27 cellular contexts compared by ENCODE assay signal in genomic region chr17:20925091-20925490, GRCh38.
DNase-seq lines count a peak whose midpoint lies in the region; ATAC-seq, FAIRE-seq and TF ChIP-seq lines count a peak whose summit lies in the region.
"Had no signal": no experiment of that assay in that cellular context is flagged by ENCODE, and none has a peak within 500 bp of the region (broad histone marks: within the 10 kb centered on the region; RNA-seq: fewer than 3 reads in every experiment).

No MANE protein-coding gene starts in this region.

- H3K27me3 ChIP-seq in left ventricle myocardium inferior (ENCODE audit: low read depth) (no peaks in the 10 kb centered on the region), right cardiac atrium (ENCODE audit: control insufficient read depth, insufficient read depth) (no peaks in the 10 kb centered on the region), bronchial epithelial cell (ENCODE audit: control insufficient read depth, insufficient read depth, low read length) (no peaks in the 10 kb centered on the region), colonic mucosa (no peaks in the 10 kb centered on the region)
- H3K27me3 ChIP-seq: stomach, tibial nerve had no signal

- H3K9me3 ChIP-seq in left ventricle myocardium inferior (replicated peaks) (no peaks in the 10 kb centered on the region), right cardiac atrium (ENCODE audit: control insufficient read depth, low read length) (no peaks in the 10 kb centered on the region), colonic mucosa (no peaks in the 10 kb centered on the region)
- H3K9me3 ChIP-seq: mucosa of descending colon, stomach, tibial nerve had no signal

- no peak for TF ChIP-seq CTCF in left ventricle myocardium inferior (IDR thresholded peaks at IDR 0.05; ENCODE audit: borderline replicate concordance)
- no peak for TF ChIP-seq CTCF in bronchial epithelial cell (IDR thresholded peaks at IDR 0.05; ENCODE audit: insufficient read depth, low read length, severe bottlenecking)
- no peak for TF ChIP-seq CTCF in foreskin fibroblast (IDR thresholded peaks at IDR 0.05; ENCODE audit: low read depth, low read length)
- no peak for TF ChIP-seq CTCF in colonic mucosa (IDR thresholded peaks at IDR 0.05)

- H3K4me1 ChIP-seq in left ventricle myocardium inferior (peaks cover 10% of the 10 kb centered on the region), right cardiac atrium (ENCODE audit: control insufficient read depth, insufficient read depth, low read length) (no peaks in the 10 kb centered on the region), colonic mucosa (no peaks in the 10 kb centered on the region)
- H3K4me1 ChIP-seq: stomach had no signal

- no peak for FAIRE-seq in bronchial epithelial cell (lab: Jason Lieb, UNC)
- FAIRE-seq: islet of Langerhans had no signal

- no peak overlapping the region for H3K4me3 ChIP-seq in left ventricle myocardium inferior
- no peak overlapping the region for H3K4me3 ChIP-seq in right cardiac atrium (ENCODE audit: low read length)
- H3K4me3 ChIP-seq in bronchial epithelial cell (ENCODE audit: low read depth, low read length), result no peak overlapping the region
- H3K4me3 ChIP-seq in foreskin fibroblast (ENCODE audit: low read depth in 1 of 2, low read length in 2 of 2), result no peak overlapping the region
- H3K4me3 ChIP-seq in colonic mucosa, result no peak overlapping the region
- H3K4me3 ChIP-seq: mucosa of descending colon, stomach, tibial nerve had no signal

- ATAC-seq in right cardiac atrium (no peak), GM19455 (IDR thresholded peaks at IDR 0.05; ENCODE audit: unreplicated experiment) (no peak)
- ATAC-seq: CD8-positive, alpha-beta T cell; mucosa of descending colon; sciatic nerve; WTC11 had no signal

- no peaks in the 10 kb centered on the region for H3K36me3 ChIP-seq in left ventricle myocardium inferior
- H3K36me3 ChIP-seq in bronchial epithelial cell (ENCODE audit: control insufficient read depth, insufficient read depth, low read length), result no peaks in the 10 kb centered on the region
- H3K36me3 ChIP-seq in colonic mucosa, result no peaks in the 10 kb centered on the region
- H3K36me3 ChIP-seq: stomach, tibial nerve had no signal

- H3K9ac ChIP-seq in colonic mucosa (ENCODE audit: low read depth in 2 of 2, low read length in 2 of 2), result no peak overlapping the region

- DNase-seq in left ventricle myocardium inferior, result no peak
- DNase-seq in right cardiac atrium, result no peak
- DNase-seq in bronchial epithelial cell (ENCODE audit: low read depth), result peak; percentile 70
- DNase-seq in foreskin fibroblast, result peak; percentile 34 to 71
- no peak for DNase-seq in cerebellar cortex (ENCODE audit: low spot score)
- DNase-seq in colonic mucosa, result no peak
- DNase-seq in activated CD4-positive, CD25-positive, alpha-beta regulatory T cell (lab: John Stamatoyannopoulos, UW), result no peak
- DNase-seq: 8988T; activated naive CD4-positive, alpha-beta T cell treated with anti-CD3 and anti-CD28 coated beads, Interleukin-2, amount 10 ng/mL, durations not matched to agents 7 days and 5 days; AML-193; anterior cingulate cortex; CD8-positive, alpha-beta T cell; central memory CD4-positive, alpha-beta T cell; GDM1; GOT3; mucosa of descending colon; NCI-H1048; NCI-H187 treated with DMSO at 0.1 percent for 48 hours; NCI-H2227 treated with DMSO at 0.1 percent for 48 hours; NCI-H69; stomach; T-helper 9 cell had no signal

- intact Hi-C loops in left ventricle myocardium inferior (cut with micrococcal nuclease) (no loop called here), right cardiac atrium (cut with DNase I) (no loop called here), colonic mucosa (cut with DNase I) (no loop called here)

- WGBS in right cardiac atrium, result 74% methylated on average over 3 of the region's 3 CpGs

- H3K27ac ChIP-seq in left ventricle myocardium inferior (replicated peaks) (peak overlapping the region; percentile 74), right cardiac atrium (ENCODE audit: low read length) (no peak overlapping the region), colonic mucosa (no peak overlapping the region)
- H3K27ac ChIP-seq: stomach, tibial nerve had no signal

Comparison
In these comparisons a context has a peak if more than half of its experiments do, and no peak if none do; other contexts are left out.
1. DNase-seq: peak in bronchial epithelial cell (single experiment) and foreskin fibroblast (2 of 2); none in left ventricle myocardium inferior (single experiment), right cardiac atrium (0 of 3), cerebellar cortex (single experiment), colonic mucosa (single experiment) and activated CD4-positive, CD25-positive, alpha-beta regulatory T cell (0 of 4).